9 cellular contexts compared by ENCODE assay signal in genomic region chr4:142095886-142096605, GRCh38.
DNase-seq lines count a peak whose midpoint lies in the region; ATAC-seq lines count a peak whose summit lies in the region.
"Had no signal": no experiment of that assay in that cellular context is flagged by ENCODE, and none has a peak within 500 bp of the region (broad histone marks: within the 10 kb centered on the region; RNA-seq: fewer than 3 reads in every experiment).

No MANE protein-coding gene starts in this region.

- H3K27ac ChIP-seq in ACC112 (ENCODE audit: low read depth, low read length): peak overlapping the region; percentile 92

- no peaks in the 10 kb centered on the region for H3K27me3 ChIP-seq in ACC112 (ENCODE audit: insufficient read depth, low read length)
- H3K27me3 ChIP-seq in adipocyte (replicated peaks; ENCODE audit: control insufficient read depth, insufficient read depth, low read length): no peaks in the 10 kb centered on the region

- peaks cover 55% of the 10 kb centered on the region for H3K4me1 ChIP-seq in ACC112 (ENCODE audit: control insufficient read depth, insufficient read depth, low read length, unreplicated experiment)
- peaks cover 25% of the 10 kb centered on the region for H3K4me1 ChIP-seq in adipocyte (ENCODE audit: control insufficient read depth, insufficient read depth, low read length)

- H3K79me2 ChIP-seq in ACC112 (ENCODE audit: control insufficient read depth, insufficient read depth, low read length, unreplicated experiment): no peaks in the 10 kb centered on the region

- H3K36me3 ChIP-seq in ACC112 (ENCODE audit: insufficient read depth, low read length): peaks cover 7% of the 10 kb centered on the region; the same call in 1 of the 2 replicates
- H3K36me3 ChIP-seq in adipocyte (ENCODE audit: control insufficient read depth, insufficient read depth, low read length, severe bottlenecking): no peaks in the 10 kb centered on the region

- ATAC-seq in GM18511 (IDR thresholded peaks at IDR 0.05; ENCODE audit: unreplicated experiment) (no peak), GM21737 (IDR thresholded peaks at IDR 0.05; ENCODE audit: unreplicated experiment) (no peak), GM21528 (IDR thresholded peaks at IDR 0.05; ENCODE audit: low FRiP score, unreplicated experiment) (no peak)
- ATAC-seq: CD8-positive, alpha-beta T cell had no signal

- H2AFZ ChIP-seq in ACC112 (ENCODE audit: low read length, unreplicated experiment): no peak overlapping the region

- H3K4me3 ChIP-seq in ACC112 (ENCODE audit: low read depth, low read length) (0 out of 2 replicates have a peak overlapping the region, but pooled peaks have one; percentile 13), adipocyte (ENCODE audit: low read length) (no peak overlapping the region)

- peak overlapping the region; percentile 23 for H3K9ac ChIP-seq in adipocyte (ENCODE audit: low read length)

- no peaks in the 10 kb centered on the region for H3K9me3 ChIP-seq in adipocyte (ENCODE audit: control insufficient read depth, low read length)

- DNase-seq in HT1080 (ENCODE audit: low read depth): peak; percentile 89
- DNase-seq in adipocyte (ENCODE audit: low read depth): peak; percentile 92
- DNase-seq in inferior parietal cortex (ENCODE audit: extremely low spot score): peak; percentile 16
- no peak for DNase-seq in NCI-H187 treated with DMSO at 0.1 percent for 48 hours (lab: John Stamatoyannopoulos, UW)
- DNase-seq: CD8-positive, alpha-beta T cell had no signal
